1 cellular context compared by ENCODE assay signal in genomic region chr15:31472636-31473383, GRCh38.
TF ChIP-seq lines count a peak whose summit lies in the region.

No MANE protein-coding gene starts in this region.

TF ChIP-seq in GM23338, 12 proteins besides CTCF, POLR2A, EP300 and RAD21 (continued from another document):
- no peak for TF ChIP-seq EZH2 (IDR thresholded peaks at IDR 0.05; ENCODE audit: low read depth, unreplicated experiment)
- TF ChIP-seq ZNF331 (CRISPR knock-in tag; IDR thresholded peaks at IDR 0.05; ENCODE audit: low read depth) = no peak
- TF ChIP-seq JUNB (IDR thresholded peaks at IDR 0.05; ENCODE audit: unreplicated experiment) = no peak
- TF ChIP-seq CREB1 (CRISPR knock-in tag; IDR thresholded peaks at IDR 0.05; ENCODE audit: low read depth) = no peak
- no peak for TF ChIP-seq NANOG (IDR thresholded peaks at IDR 0.05; ENCODE audit: borderline replicate concordance)
- no peak for TF ChIP-seq POLR2AphosphoS5 (IDR thresholded peaks at IDR 0.05; ENCODE audit: low read depth)
- no peak for TF ChIP-seq ZNF114 (CRISPR knock-in tag; IDR thresholded peaks at IDR 0.05)
